ENCODE assay signal across 8 cellular contexts in the genomic region with DNA sequence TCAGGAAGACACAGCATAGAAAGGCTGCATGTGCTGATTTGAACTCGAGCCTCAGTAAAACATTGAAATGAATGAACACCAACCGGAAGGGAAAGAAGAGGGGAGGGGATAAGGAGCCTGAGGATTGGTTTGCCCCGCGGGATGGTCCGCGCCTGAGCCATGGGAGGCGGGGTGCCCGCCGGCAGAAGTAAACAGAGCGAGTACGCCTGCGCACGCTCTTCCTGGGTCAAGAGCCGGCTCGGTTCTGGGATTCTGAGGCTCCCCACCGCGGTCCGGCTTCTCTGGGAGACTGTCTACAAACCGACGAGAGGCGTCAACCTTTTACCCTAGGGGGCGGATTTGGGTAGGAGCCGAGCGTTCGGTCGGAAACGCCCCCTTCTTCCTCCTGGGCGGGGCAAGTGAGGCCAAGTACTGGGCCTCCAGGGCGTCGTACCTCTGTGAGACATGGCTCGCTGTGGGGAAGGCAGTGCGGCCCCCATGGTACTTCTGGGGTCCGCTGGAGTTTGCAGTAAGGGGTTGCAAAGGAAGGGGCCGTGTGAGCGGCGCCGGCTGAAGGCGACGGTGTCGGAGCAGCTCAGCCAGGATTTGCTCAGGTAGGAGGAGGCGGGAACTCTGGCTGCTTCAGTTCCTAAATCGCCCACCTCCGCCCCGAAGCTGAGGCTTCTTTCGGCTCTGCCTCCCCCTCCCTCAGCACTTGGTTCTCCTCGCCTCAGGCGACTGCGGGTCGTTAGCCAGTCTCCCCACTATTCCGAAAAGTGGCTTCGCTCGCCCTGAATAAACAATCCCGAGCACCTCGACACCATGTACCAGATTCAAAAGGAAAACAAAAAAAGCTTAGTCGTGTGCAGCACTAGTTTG. TPM values are rescaled to one million over a fixed set of nuclear protein-coding genes. Genes with fewer than 3 reads are reported as not detected.
DNase-seq lines count a peak whose midpoint lies in the region; ATAC-seq and TF ChIP-seq lines count a peak whose summit lies in the region.

A gene (plus strand): TSS at position 218 of the 858 bp plus-strand sequence. CDS start 227 bp downstream, at position 445.

- intact Hi-C loops in IMR-90 (cut with micrococcal nuclease) (no loop called here), PC-9 (cut with micrococcal nuclease; ENCODE audit: unreplicated experiment) (no loop called here), esophagus muscularis mucosa (cut with DNase I) (no loop called here)

- H3K18ac ChIP-seq in IMR-90 (ENCODE audit: low read depth, low read length): no peak within 1 kb of the TSS; the same call in none of the 2 replicates

- peak within 1 kb of the TSS; percentile 38 for H4K5ac ChIP-seq in IMR-90 (ENCODE audit: low read depth, low read length)

- no peaks in the 10 kb centered on the region for H3K9me2 ChIP-seq in PC-9 (ENCODE audit: insufficient read depth)

- dilution Hi-C loops in IMR-90 (cut with HindIII; ENCODE audit: low sequenced_read_pairs, unreplicated experiment): no loop called here

- H3K4me3 ChIP-seq in IMR-90 (ENCODE audit: insufficient read depth, low read depth, low read length) (peak within 1 kb of the TSS; percentile 77), PC-9 (peak within 1 kb of the TSS; percentile 67), esophagus muscularis mucosa (peak within 1 kb of the TSS; percentile 73 to 84 (median 74)), muscle layer of duodenum (ENCODE audit: low read depth in 1 of 2, low read length in 2 of 2) (peak within 1 kb of the TSS; percentile 88 to 95)

- H3K27me3 ChIP-seq in IMR-90 (ENCODE audit: control insufficient read depth, insufficient read depth, low read length) (no peaks in the 10 kb centered on the region), PC-9 (ENCODE audit: insufficient read depth, low read depth) (no peaks in the 10 kb centered on the region), esophagus muscularis mucosa (no peaks in the 10 kb centered on the region), muscle layer of duodenum (ENCODE audit: low read depth, low read length) (no peaks in the 10 kb centered on the region)

- H4K8ac ChIP-seq in IMR-90 (ENCODE audit: low read depth in 2 of 2, low read length in 2 of 2): peak within 1 kb of the TSS; percentile 88 to 92

- H3K9me3 Mint-ChIP-seq in activated T-cell treated with anti-CD3 and anti-CD28 coated beads, Interleukin-2, amount 50 U/mL, for 4 hours: peaks cover 7% of the 10 kb centered on the region

- H3K4me2 ChIP-seq in IMR-90 (ENCODE audit: low read depth, low read length) (peak within 1 kb of the TSS; percentile 81), PC-9 (peak within 1 kb of the TSS; percentile 73)

- H3K56ac ChIP-seq in IMR-90 (ENCODE audit: extremely low read depth, insufficient read depth, low read length): peak within 1 kb of the TSS; percentile 57

- H4K91ac ChIP-seq in IMR-90 (ENCODE audit: insufficient read depth, low read depth, low read length): peak within 1 kb of the TSS; percentile 53; the same call in 1 of the 2 replicates

- H2BK120ac ChIP-seq in IMR-90 (ENCODE audit: low read depth, low read length): peak within 1 kb of the TSS; percentile 52; the same call in 1 of the 2 replicates

- peak within 1 kb of the TSS; percentile 63 for H3K9ac ChIP-seq in IMR-90 (ENCODE audit: low read depth, low read length)

- H3K14ac ChIP-seq in IMR-90 (replicated peaks; ENCODE audit: low read depth, low read length): peak within 1 kb of the TSS; percentile 84

- H3K36me3 Mint-ChIP-seq in activated T-cell treated with anti-CD3 and anti-CD28 coated beads, Interleukin-2, amount 50 U/mL, for 4 hours (ENCODE audit: insufficient read depth): peaks cover 7% of the 10 kb centered on the region

- H3K4me3 Mint-ChIP-seq in activated T-cell treated with anti-CD3 and anti-CD28 coated beads, Interleukin-2, amount 50 U/mL, for 4 hours: peak within 1 kb of the TSS; percentile 91

- ATAC-seq in GM21576 (IDR thresholded peaks at IDR 0.05; ENCODE audit: unreplicated experiment) (peak; percentile 97), IMR-90 (ENCODE audit: low read depth) (peak; percentile 98)
- peak; percentile 95 to 97 for ATAC-seq in activated T-cell treated with anti-CD3 and anti-CD28 coated beads, Interleukin-2, amount 50 U/mL, for 4 hours

- POLR2A ChIA-PET in IMR-90 (lab: Charles Lee; ENCODE audit: unreplicated experiment): no interaction called here
- POLR2A ChIA-PET in PC-9 (lab: Charles Lee; ENCODE audit: unreplicated experiment): interaction anchor here (0.5 to 0.7 kb wide), 2 partner anchors 22 to 204 kb away, joined by 4 to 5 read pairs; no protein-coding TSS in a partner anchor

- no peak for TF ChIP-seq CTCF in IMR-90 (conservative IDR thresholded peaks at IDR 0.05; ENCODE audit: low read depth, low read length)
- TF ChIP-seq CTCF in PC-9 (conservative IDR thresholded peaks at IDR 0.05): no peak; the same call in 1 of the 2 replicates
- TF ChIP-seq CTCF in esophagus muscularis mucosa (IDR thresholded peaks at IDR 0.05): no peak

- no peaks in the 10 kb centered on the region for H3K9me1 ChIP-seq in IMR-90 (ENCODE audit: insufficient read depth, low read length)

- peak within 1 kb of the TSS; percentile 62 for H3K4ac ChIP-seq in IMR-90 (ENCODE audit: low read depth, low read length)

- in situ Hi-C loops in IMR-90 (cut with MboI; ENCODE audit: low sequenced_read_pairs): no loop called here

- H2BK5ac ChIP-seq in IMR-90 (ENCODE audit: low read depth, low read length, poor library complexity, severe bottlenecking): peak within 1 kb of the TSS; percentile 22

- H2BK15ac ChIP-seq in IMR-90 (ENCODE audit: low read depth, low read length): peak within 1 kb of the TSS; percentile 59; the same call in 1 of the 3 replicates

- H3K4me1 ChIP-seq in IMR-90 (ENCODE audit: control insufficient read depth, insufficient read depth, low read length) (no peaks in the 10 kb centered on the region), PC-9 (replicated peaks; ENCODE audit: insufficient read depth) (peaks cover 15% of the 10 kb centered on the region), esophagus muscularis mucosa (peaks cover 6 to 18% (median 15%) of the 10 kb centered on the region in 4 donors), muscle layer of duodenum (ENCODE audit: control insufficient read depth in 1 of 2, insufficient read depth in 2 of 2, low read length in 2 of 2) (peaks cover 0 to 4% of the 10 kb centered on the region in 2 donors)

- H3K27ac ChIP-seq in IMR-90 (ENCODE audit: insufficient read depth, low read length) (peak within 1 kb of the TSS; percentile 55), PC-9 (peak within 1 kb of the TSS; percentile 11), esophagus muscularis mucosa (replicated peaks in 1 of 4) (peak within 1 kb of the TSS; percentile 70 to 82 (median 79)), muscle layer of duodenum (ENCODE audit: low read length) (peak within 1 kb of the TSS; percentile 71)

- no peak within 1 kb of the TSS for H2AK5ac ChIP-seq in IMR-90 (ENCODE audit: low read depth, low read length)

- TF ChIP-seq RAD21 in IMR-90 (IDR thresholded peaks at IDR 0.05; ENCODE audit: low read length): no peak

- no peak for TF ChIP-seq EP300 in esophagus muscularis mucosa (IDR thresholded peaks at IDR 0.05)

- H3F3A ChIP-seq in PC-9 (ENCODE audit: insufficient read depth, low read depth): peaks cover 3% of the 10 kb centered on the region; the same call in 1 of the 2 replicates

- BruUV-seq in IMR-90 (replicated peaks; lab: Mats Ljungman, UMichigan) (no TSS peak), PC-9 (replicated peaks; lab: Mats Ljungman, UMichigan) (TSS peak; percentile 76)

- peaks cover 0 to 10% of the 10 kb centered on the region in 2 experiments; a peak in 1 of 4 replicates for H3K79me1 ChIP-seq in IMR-90 (ENCODE audit: low read depth in 1 of 2, low read length in 2 of 2)

- peak within 1 kb of the TSS; percentile 35 for H2AK9ac ChIP-seq in IMR-90 (replicated peaks; ENCODE audit: low read depth, low read length, poor library complexity)

- no peaks in the 10 kb centered on the region for H4K20me1 ChIP-seq in IMR-90 (ENCODE audit: insufficient read depth, low read length)
- no peaks in the 10 kb centered on the region for H4K20me1 ChIP-seq in PC-9 (ENCODE audit: insufficient read depth)

- H3K27me3 Mint-ChIP-seq in activated T-cell treated with anti-CD3 and anti-CD28 coated beads, Interleukin-2, amount 50 U/mL, for 4 hours (ENCODE audit: low read depth): no peaks in the 10 kb centered on the region

- CTCF ChIA-PET in IMR-90 (lab: Yijun Ruan, JAX) (interaction anchor here (0.6 to 0.7 kb wide), 3 partner anchors 35 to 211 kb away, joined by 4 to 11 read pairs (median 4); no protein-coding TSS in a partner anchor), PC-9 (lab: Charles Lee) (no interaction called here)

- 0% methylated on average over 12 of the region's 55 CpGs; no CpG with 5 or more reads in 1 of the 2 experiments for WGBS in IMR-90 (ENCODE audit: extremely low coverage in 2 of 2, insufficient read length in 1 of 2), 2 experiments
- WGBS in esophagus muscularis mucosa: under 1% methylated on average over 25 of the region's 55 CpGs

- H2AFZ ChIP-seq in IMR-90 (replicated peaks; ENCODE audit: low read length, poor library complexity) (peak within 1 kb of the TSS; percentile 91), PC-9 (peak within 1 kb of the TSS; percentile 93)

- DNase-seq in DMS 273 treated with DMSO at 0.1 percent for 48 hours (lab: John Stamatoyannopoulos, UW): peak; percentile 26
- peak; percentile 71 for DNase-seq in IMR-90
- DNase-seq in PC-9: peak; percentile 78 to 81
- peak; percentile 83 for DNase-seq in activated T-cell treated with anti-CD3 and anti-CD28 coated beads, Interleukin-2, amount 50 U/mL, for 4 hours
- DNase-seq in esophagus muscularis mucosa (ENCODE audit: extremely low spot score): peak; percentile 96
- DNase-seq in stimulated activated CD8-positive, alpha-beta memory T cell treated with anti-CD3 and anti-CD28 coated beads, Interleukin-7, amount 100 ng/mL, for 1 hour (ENCODE audit: low read depth in 2 of 2): peak; percentile 66 to 74

- H3K9me3 ChIP-seq in IMR-90 (ENCODE audit: control insufficient read depth, insufficient read depth, low read length): peaks cover under 1% of the 10 kb centered on the region
- H3K9me3 ChIP-seq in PC-9 (ENCODE audit: insufficient read depth, low read depth): peaks cover 9% of the 10 kb centered on the region
- H3K9me3 ChIP-seq in esophagus muscularis mucosa: peaks cover 0 to 3% (median 2%) of the 10 kb centered on the region in 4 donors
- H3K9me3 ChIP-seq in muscle layer of duodenum (ENCODE audit: control insufficient read depth in 1 of 2, low read length in 2 of 2): peaks cover 0 to 12% of the 10 kb centered on the region in 2 donors

- H3K79me2 ChIP-seq in PC-9 (ENCODE audit: low read depth): peaks cover 6% of the 10 kb centered on the region

- H3K23ac ChIP-seq in IMR-90 (ENCODE audit: low read depth, low read length): no peak within 1 kb of the TSS

- TF ChIP-seq POLR2A in IMR-90 (IDR thresholded peaks at IDR 0.05; ENCODE audit: low read depth, low read length) (no peak), esophagus muscularis mucosa (IDR thresholded peaks at IDR 0.05; ENCODE audit: low read depth) (no peak)

- H2BK20ac ChIP-seq in IMR-90 (ENCODE audit: low read depth, low read length): no peak within 1 kb of the TSS

- H3K36me3 ChIP-seq in IMR-90 (ENCODE audit: control insufficient read depth, insufficient read depth, low read length) (no peaks in the 10 kb centered on the region), PC-9 (ENCODE audit: low read depth) (no peaks in the 10 kb centered on the region), esophagus muscularis mucosa (peaks cover 0 to 5% (median 0%) of the 10 kb centered on the region in 4 donors), muscle layer of duodenum (ENCODE audit: control insufficient read depth in 1 of 2, insufficient read depth in 2 of 2, low read length in 2 of 2) (peaks cover 0 to 9% of the 10 kb centered on the region in 2 donors)

- peaks cover 14% of the 10 kb centered on the region for H3K4me1 Mint-ChIP-seq in activated T-cell treated with anti-CD3 and anti-CD28 coated beads, Interleukin-2, amount 50 U/mL, for 4 hours (ENCODE audit: low read depth)

RNA-seq across cellular contexts. Expression of the gene that starts here (rescaled TPM):
- total RNA-seq in IMR-90 (2012; rRNA removed) (2.0 and 3.6 TPM in 2 replicates), PC-9 (2021) (8.1 TPM in 2 replicates), esophagus muscularis mucosa (1 to 10 TPM; 4.3 to 7.8 (median 5.9) TPM)
- 0.62 and 0.94 TPM in 2 replicates for polyA plus RNA-seq in IMR-90 (2012; rRNA removed)
- 0.16 and 0.24 TPM in 2 replicates for polyA plus RNA-seq in IMR-90 (2012; cell fraction: cytosol; rRNA removed)
- polyA plus RNA-seq in IMR-90 (2012; cell fraction: nucleus; rRNA removed; ENCODE audit: low replicate concordance): 0.33 and 2.4 TPM in 2 replicates
- total RNA-seq in activated T-cell treated with anti-CD3 and anti-CD28 coated beads, Interleukin-2, amount 50 U/mL, for 4 hours: under 1 TPM; 0.33 to 0.35 (median 0.34) TPM

Comparison
In these comparisons a context has a peak if more than half of its experiments do, and no peak if none do; other contexts are left out.
1. Peak in every context shown above with its lines: DNase-seq, ATAC-seq, H3K4me3 ChIP-seq and H3K27ac ChIP-seq.
2. Peak in DNase-seq and ATAC-seq in activated T-cell treated with anti-CD3 and anti-CD28 coated beads, Interleukin-2, amount 50 U/mL, for 4 hours; RNA of the gene not detected or under 1 TPM.
3. DNase-seq: peak in every context shown above with its lines; median percentile 96 in esophagus muscularis mucosa; 83 in activated T-cell treated with anti-CD3 and anti-CD28 coated beads, Interleukin-2, amount 50 U/mL, for 4 hours; 80 in PC-9; 71 in IMR-90; 70 in stimulated activated CD8-positive, alpha-beta memory T cell treated with anti-CD3 and anti-CD28 coated beads, Interleukin-7, amount 100 ng/mL, for 1 hour; 26 in DMS 273 treated with DMSO at 0.1 percent for 48 hours.
4. H3K27ac ChIP-seq: peak in every context shown above with its lines; median percentile 79 in esophagus muscularis mucosa; 71 in muscle layer of duodenum; 55 in IMR-90; 11 in PC-9.